Comparison of ENCODE assay signal across 22 cellular contexts in the genomic region with DNA sequence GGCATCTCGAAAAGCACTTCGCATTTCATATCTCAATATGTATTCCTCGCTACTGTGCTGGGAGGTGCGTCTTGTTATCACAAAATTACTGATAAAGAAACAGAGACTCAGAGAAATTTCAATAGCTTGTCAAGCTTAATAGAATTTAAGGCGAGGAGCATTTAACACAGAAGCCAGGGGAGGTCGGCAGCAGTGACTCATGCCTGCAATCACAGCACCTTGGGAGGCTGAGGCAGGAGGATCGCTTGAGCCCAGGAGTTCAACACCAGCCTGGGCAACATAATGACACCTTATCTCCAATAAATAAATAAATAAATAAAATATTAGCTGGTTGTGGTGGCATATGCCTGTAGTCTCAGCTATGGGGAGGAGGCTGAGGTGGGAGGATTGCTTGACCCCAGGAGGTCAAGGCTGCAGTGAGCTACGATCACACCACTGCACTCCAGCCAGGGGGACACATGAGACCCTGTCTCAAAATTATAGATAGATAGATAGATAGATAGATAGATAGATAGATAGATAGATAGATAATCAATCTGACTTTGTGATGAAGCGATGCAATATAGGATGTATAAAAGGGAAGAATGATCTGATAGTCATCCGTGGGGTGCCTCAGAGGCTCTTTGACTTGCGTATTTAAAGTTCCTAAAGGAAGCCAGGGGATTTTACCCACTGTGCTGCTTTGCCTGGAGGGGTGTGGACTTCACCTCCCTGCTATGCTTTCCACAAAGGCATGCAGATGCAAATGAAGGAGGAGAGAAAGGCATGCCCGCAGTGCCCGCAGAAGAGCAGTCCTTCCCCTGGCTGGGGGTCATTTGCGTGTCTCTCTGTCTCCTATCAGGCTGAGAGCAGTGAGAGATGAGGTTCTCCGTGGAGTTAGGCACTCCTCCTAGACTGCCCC.
"Had no signal": no experiment of that assay in that cellular context is flagged by ENCODE, and none has a peak within 500 bp of the region (broad histone marks: within the 10 kb centered on the region; RNA-seq: fewer than 3 reads in every experiment).

No MANE protein-coding gene starts in this region.

- DNase-seq: activated CD4-positive, alpha-beta T cell treated with anti-CD3 and anti-CD28 coated beads for 1 hour; activated naive CD4-positive, alpha-beta T cell treated with Interleukin-2 at 50 U/mL for 16 hours; activated naive CD8-positive, alpha-beta T cell treated with anti-CD3 and anti-CD28 coated beads, Interleukin-2, amount 10 ng/mL, durations not matched to agents 7 days and 5 days; amygdala; body of pancreas; caudate nucleus; foreskin melanocyte; glutamatergic neuron; hippocampal formation; immature natural killer cell; left ventricle myocardium superior; naive thymus-derived CD8-positive, alpha-beta T cell; right lobe of liver; stimulated activated CD4-positive, alpha-beta T cell treated with anti-CD3 and anti-CD28 coated beads, Interleukin-4, amount 100 ng/mL, for 24 hours; stomach; T-helper 2 cell had no signal

- H3K4me1 Mint-ChIP-seq: immature natural killer cell had no signal

- H3K36me3 Mint-ChIP-seq: activated naive CD8-positive, alpha-beta T cell treated with anti-CD3 and anti-CD28 coated beads, Interleukin-2, amount 10 ng/mL, durations not matched to agents 7 days and 5 days; immature natural killer cell; memory B cell; stimulated activated effector memory CD8-positive, alpha-beta T cell treated with anti-CD3 and anti-CD28 coated beads, Interleukin-12 subunit alpha, Interleukin-12 subunit beta, amount 100 ng/mL, for 72 hours; type B pancreatic cell had no signal

- H3K27me3 ChIP-seq: body of pancreas, right lobe of liver had no signal

- H3K4me1 ChIP-seq: body of pancreas, parathyroid adenoma, right lobe of liver, stomach had no signal

- H3K79me2 ChIP-seq: parathyroid adenoma had no signal

- H3K9me3 ChIP-seq: body of pancreas, neutrophil, right lobe of liver, stomach had no signal

- H2AFZ ChIP-seq: parathyroid adenoma had no signal

- H3K9ac ChIP-seq: parathyroid adenoma had no signal

- H3K27ac ChIP-seq: body of pancreas, neutrophil, parathyroid adenoma, right lobe of liver, stomach, VCaP had no signal

- H3K27ac Mint-ChIP-seq: activated naive CD8-positive, alpha-beta T cell treated with anti-CD3 and anti-CD28 coated beads, Interleukin-2, amount 10 ng/mL, durations not matched to agents 7 days and 5 days; immature natural killer cell; memory B cell; naive thymus-derived CD8-positive, alpha-beta T cell; stimulated activated effector memory CD8-positive, alpha-beta T cell treated with anti-CD3 and anti-CD28 coated beads, Interleukin-12 subunit alpha, Interleukin-12 subunit beta, amount 100 ng/mL, for 72 hours; type B pancreatic cell had no signal

- H3K36me3 ChIP-seq: neutrophil, right lobe of liver, stomach had no signal

- H3K4me3 ChIP-seq: body of pancreas, right lobe of liver, stomach had no signal

- H3K4me3 Mint-ChIP-seq: activated naive CD8-positive, alpha-beta T cell treated with anti-CD3 and anti-CD28 coated beads, Interleukin-2, amount 10 ng/mL, durations not matched to agents 7 days and 5 days; immature natural killer cell; memory B cell; naive thymus-derived CD8-positive, alpha-beta T cell; stimulated activated effector memory CD8-positive, alpha-beta T cell treated with anti-CD3 and anti-CD28 coated beads, Interleukin-12 subunit alpha, Interleukin-12 subunit beta, amount 100 ng/mL, for 72 hours; type B pancreatic cell had no signal

- H3K9me3 Mint-ChIP-seq: activated naive CD8-positive, alpha-beta T cell treated with anti-CD3 and anti-CD28 coated beads, Interleukin-2, amount 10 ng/mL, durations not matched to agents 7 days and 5 days; immature natural killer cell; memory B cell; naive thymus-derived CD8-positive, alpha-beta T cell; type B pancreatic cell had no signal
